15 cellular contexts compared by ENCODE assay signal in the genomic region with DNA sequence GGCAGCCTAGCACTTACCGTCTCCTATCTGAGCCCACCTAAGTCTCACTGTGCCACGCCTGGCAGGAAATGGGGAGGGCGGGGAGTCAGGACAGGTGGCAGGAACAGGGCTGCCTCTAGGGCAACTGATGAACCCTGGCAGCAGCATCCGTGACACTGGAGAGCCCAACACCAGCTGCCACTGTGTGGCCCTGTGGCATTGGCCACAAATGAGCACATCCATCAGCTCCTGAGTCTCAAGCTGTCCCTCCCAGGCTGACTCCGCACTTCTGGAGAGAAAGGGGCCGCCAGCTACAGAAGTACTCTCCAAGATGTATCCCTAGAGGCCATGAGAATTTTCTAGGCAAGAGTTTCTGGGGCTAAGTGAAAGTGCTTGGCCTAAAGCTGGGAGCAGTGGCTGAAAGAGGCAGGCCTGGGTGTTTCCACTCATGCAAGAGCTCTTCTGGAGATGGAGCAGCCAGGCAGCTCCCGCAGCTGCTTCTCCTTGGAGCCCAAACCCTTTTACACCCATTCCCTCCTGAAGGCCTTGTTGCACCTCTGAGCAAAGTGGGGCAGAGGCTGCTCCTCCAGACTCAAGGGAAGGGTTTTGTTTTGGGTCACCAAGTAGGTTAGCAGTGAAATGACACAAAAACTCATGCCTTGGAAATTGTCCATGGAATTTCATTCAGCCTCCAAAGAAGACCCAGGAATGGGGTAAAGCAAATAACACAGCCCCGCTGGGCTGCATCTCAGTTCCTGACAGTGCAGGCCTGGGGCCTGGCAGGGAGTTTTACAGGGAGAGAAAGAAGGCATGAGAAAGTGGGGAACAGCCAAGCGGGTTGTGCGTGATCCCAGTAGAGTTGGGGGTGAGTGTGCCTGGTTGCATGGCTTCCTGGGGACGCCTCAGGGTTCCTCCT. TPM values are rescaled to one million over a fixed set of nuclear protein-coding genes. Genes with fewer than 3 reads are reported as not detected.
DNase-seq lines count a peak whose midpoint lies in the region; ATAC-seq and TF ChIP-seq lines count a peak whose summit lies in the region.
"Had no signal": no experiment of that assay in that cellular context is flagged by ENCODE, and none has a peak within 500 bp of the region (broad histone marks: within the 10 kb centered on the region; RNA-seq: fewer than 3 reads in every experiment).

No MANE protein-coding gene starts in this region.

- no peak overlapping the region for H3K4me3 Mint-ChIP-seq in activated T-helper 17 cell treated with anti-CD3 and anti-CD28 coated beads, Interleukin-2, amount 50 U/mL, for 72 hours

- no peak for ATAC-seq in activated T-helper 17 cell treated with anti-CD3 and anti-CD28 coated beads, Interleukin-2, amount 50 U/mL, for 72 hours (replicated peaks)
- no peak for ATAC-seq in psoas muscle

- 65 to 79% (median 72%) methylated on average over 11 of the region's 11 CpGs for WGBS in psoas muscle, 3 donors

- H3K4me1 Mint-ChIP-seq in activated T-helper 17 cell treated with anti-CD3 and anti-CD28 coated beads, Interleukin-2, amount 50 U/mL, for 72 hours, result no peaks in the 10 kb centered on the region

- H3K27ac ChIP-seq in C4-2B (peak overlapping the region; percentile 71), iPS-20b (ENCODE audit: low read length) (peak overlapping the region; percentile 11), psoas muscle (peak overlapping the region; percentile 70), brain microvascular endothelial cell (no peak overlapping the region)

- DNase-seq in psoas muscle (peak; percentile 35 to 63), brain microvascular endothelial cell (no peak), mucosa of gallbladder (ENCODE audit: low spot score) (no peak), RKO (ENCODE audit: low spot score) (no peak), AML-193 (lab: John Stamatoyannopoulos, UW) (no peak)
- DNase-seq: activated CD4-positive, CD25-positive, alpha-beta regulatory T cell; activated gamma-delta T cell treated with Interleukin-2 at 50 U/mL for 16 hours; DMS 273 treated with DMSO at 0.1 percent for 48 hours; foreskin melanocyte; NCI-H187 treated with DMSO at 0.1 percent for 48 hours; NCI-H748 treated with DMSO at 0.1 percent for 48 hours; posterior cingulate gyrus had no signal

- H3K9me3 ChIP-seq in iPS-20b (ENCODE audit: insufficient read depth, low read depth, low read length) (no peaks in the 10 kb centered on the region), psoas muscle (no peaks in the 10 kb centered on the region)

- H3K4me3 ChIP-seq in iPS-20b (ENCODE audit: low read length) (no peak overlapping the region), psoas muscle (no peak overlapping the region), brain microvascular endothelial cell (ENCODE audit: low read depth, low read length) (no peak overlapping the region)

- H3K9me3 Mint-ChIP-seq in activated T-helper 17 cell treated with anti-CD3 and anti-CD28 coated beads, Interleukin-2, amount 50 U/mL, for 72 hours, result no peaks in the 10 kb centered on the region

- intact Hi-C loops in psoas muscle (cut with DNase I), result loop anchor here (5.0 kb wide), 1 partner anchor 38 kb away; no protein-coding TSS in a partner anchor

- in situ Hi-C loops in brain microvascular endothelial cell (cut with HindIII; ENCODE audit: low pct_ligation_motif_present, low sequenced_read_pairs), result no loop called here

- H3K36me3 ChIP-seq in iPS-20b (ENCODE audit: insufficient read depth, low read depth, low read length) (no peaks in the 10 kb centered on the region), psoas muscle (ENCODE audit: insufficient read depth in 1 of 2, low read depth in 1 of 2) (no peaks in the 10 kb centered on the region), brain microvascular endothelial cell (replicated peaks) (no peaks in the 10 kb centered on the region)

- H3K4me1 ChIP-seq in iPS-20b (ENCODE audit: insufficient read depth, low read length) (peaks cover 8% of the 10 kb centered on the region; the same call in 1 of the 2 replicates), psoas muscle (peaks cover 52% of the 10 kb centered on the region)

- H3K27me3 ChIP-seq in iPS-20b (ENCODE audit: insufficient read depth, low read length) (no peaks in the 10 kb centered on the region), psoas muscle (ENCODE audit: insufficient read depth in 3 of 3, low read length in 2 of 3) (no peaks in the 10 kb centered on the region), brain microvascular endothelial cell (replicated peaks) (no peaks in the 10 kb centered on the region)

- no peaks in the 10 kb centered on the region for H3K36me3 Mint-ChIP-seq in activated T-helper 17 cell treated with anti-CD3 and anti-CD28 coated beads, Interleukin-2, amount 50 U/mL, for 72 hours (ENCODE audit: low read depth)

- TF ChIP-seq CTCF in C4-2B (conservative IDR thresholded peaks at IDR 0.05) (no peak), psoas muscle (IDR thresholded peaks at IDR 0.05) (no peak), brain microvascular endothelial cell (IDR thresholded peaks at IDR 0.05; ENCODE audit: low read depth, low read length, missing control alignments) (no peak)

- no peaks in the 10 kb centered on the region for H3K27me3 Mint-ChIP-seq in activated T-helper 17 cell treated with anti-CD3 and anti-CD28 coated beads, Interleukin-2, amount 50 U/mL, for 72 hours

- H3K27ac Mint-ChIP-seq in activated T-helper 17 cell treated with anti-CD3 and anti-CD28 coated beads, Interleukin-2, amount 50 U/mL, for 72 hours, result peak overlapping the region; percentile 20

- H3K9ac ChIP-seq in iPS-20b (ENCODE audit: low read depth, low read length), result peak overlapping the region; percentile 27; the same call in 1 of the 2 replicates

RNA-seq across cellular contexts. Expression of a gene that starts 25.8 kb away (rescaled TPM):
- total RNA-seq in activated T-helper 17 cell treated with anti-CD3 and anti-CD28 coated beads, Interleukin-2, amount 50 U/mL, for 72 hours, result 10 to 100 TPM; 18.1 to 33.5 TPM
- total RNA-seq in psoas muscle (10 to 100 TPM; 15.9 to 28.1 (median 21.7) TPM), mucosa of gallbladder (18.5 TPM)
- polyA plus RNA-seq in psoas muscle, result 10 to 100 TPM; 24.1 to 79.0 (median 35.7) TPM

Comparison
In these comparisons a context has a peak if more than half of its experiments do, and no peak if none do; other contexts are left out.
1. DNase-seq: peak in psoas muscle (2 of 2); none in brain microvascular endothelial cell (single experiment), mucosa of gallbladder (single experiment), RKO (single experiment) and AML-193 (0 of 2).